1 cellular context compared by ENCODE assay signal in the genomic region with DNA sequence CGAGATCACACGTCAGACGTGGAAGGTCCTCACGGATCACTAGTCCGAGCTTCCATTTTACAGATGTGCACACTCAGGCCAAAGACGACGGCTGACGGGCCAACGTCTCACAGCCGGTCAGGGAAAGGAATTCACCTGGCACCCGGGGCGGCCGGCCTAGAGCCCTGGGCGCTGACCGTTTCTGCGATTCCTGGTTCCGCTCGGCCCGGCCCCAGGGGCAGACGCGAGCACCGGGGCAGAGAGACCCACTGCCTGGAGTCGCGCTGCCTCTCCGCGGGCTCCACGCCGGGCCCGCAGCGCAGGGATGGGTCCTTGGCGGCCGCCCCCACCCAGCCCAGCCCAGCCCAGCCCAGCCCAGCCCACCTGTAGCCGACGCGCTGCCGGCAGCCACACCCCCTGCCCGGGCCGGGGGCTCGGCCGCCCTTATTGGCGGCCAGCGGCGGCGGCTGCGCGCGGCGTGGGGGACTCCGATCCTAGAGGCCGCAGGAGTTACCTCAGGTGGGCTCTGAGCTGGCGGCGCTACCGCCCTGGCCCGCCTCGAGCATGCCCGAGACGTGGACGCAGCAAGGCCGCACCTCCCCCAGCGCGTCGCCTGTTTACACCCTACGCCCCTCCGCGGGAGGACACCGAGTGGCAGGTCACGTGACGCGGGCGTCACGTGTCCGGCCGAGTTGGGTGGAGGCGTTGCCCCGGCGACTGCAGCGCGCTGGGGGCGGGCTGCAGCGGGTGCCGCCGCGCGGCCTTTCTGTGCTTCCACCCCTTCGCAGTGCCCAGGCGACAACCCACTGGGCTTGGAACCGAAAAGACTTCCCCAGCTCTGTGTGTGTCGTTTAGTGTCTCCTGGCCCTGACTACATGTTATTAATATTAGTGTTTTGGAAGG.
TF ChIP-seq lines count a peak whose summit lies in the region.

No MANE protein-coding gene starts in this region.

TF ChIP-seq in K562, 482 proteins besides CTCF, POLR2A, EP300 and RAD21 (continued from another document and continues in another):
- TF ChIP-seq, protein P1, sequence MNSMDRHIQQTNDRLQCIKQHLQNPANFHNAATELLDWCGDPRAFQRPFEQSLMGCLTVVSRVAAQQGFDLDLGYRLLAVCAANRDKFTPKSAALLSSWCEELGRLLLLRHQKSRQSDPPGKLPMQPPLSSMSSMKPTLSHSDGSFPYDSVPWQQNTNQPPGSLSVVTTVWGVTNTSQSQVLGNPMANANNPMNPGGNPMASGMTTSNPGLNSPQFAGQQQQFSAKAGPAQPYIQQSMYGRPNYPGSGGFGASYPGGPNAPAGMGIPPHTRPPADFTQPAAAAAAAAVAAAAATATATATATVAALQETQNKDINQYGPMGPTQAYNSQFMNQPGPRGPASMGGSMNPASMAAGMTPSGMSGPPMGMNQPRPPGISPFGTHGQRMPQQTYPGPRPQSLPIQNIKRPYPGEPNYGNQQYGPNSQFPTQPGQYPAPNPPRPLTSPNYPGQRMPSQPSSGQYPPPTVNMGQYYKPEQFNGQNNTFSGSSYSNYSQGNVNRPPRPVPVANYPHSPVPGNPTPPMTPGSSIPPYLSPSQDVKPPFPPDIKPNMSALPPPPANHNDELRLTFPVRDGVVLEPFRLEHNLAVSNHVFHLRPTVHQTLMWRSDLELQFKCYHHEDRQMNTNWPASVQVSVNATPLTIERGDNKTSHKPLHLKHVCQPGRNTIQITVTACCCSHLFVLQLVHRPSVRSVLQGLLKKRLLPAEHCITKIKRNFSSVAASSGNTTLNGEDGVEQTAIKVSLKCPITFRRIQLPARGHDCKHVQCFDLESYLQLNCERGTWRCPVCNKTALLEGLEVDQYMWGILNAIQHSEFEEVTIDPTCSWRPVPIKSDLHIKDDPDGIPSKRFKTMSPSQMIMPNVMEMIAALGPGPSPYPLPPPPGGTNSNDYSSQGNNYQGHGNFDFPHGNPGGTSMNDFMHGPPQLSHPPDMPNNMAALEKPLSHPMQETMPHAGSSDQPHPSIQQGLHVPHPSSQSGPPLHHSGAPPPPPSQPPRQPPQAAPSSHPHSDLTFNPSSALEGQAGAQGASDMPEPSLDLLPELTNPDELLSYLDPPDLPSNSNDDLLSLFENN (IDR thresholded peaks at IDR 0.05; ENCODE audit: low read depth in 2 of 2, low read length in 2 of 2): peak in 1 of 2 experiments; percentile 46; a peak in 1 of 4 replicates
- TF ChIP-seq ZC3H8 (IDR thresholded peaks at IDR 0.05) (no peak), SRSF7 (optimal IDR thresholded peaks at IDR 0.05; ENCODE audit: low read depth, low read length) (no peak), HEY1 (CRISPR knock-in tag; IDR thresholded peaks at IDR 0.05; ENCODE audit: borderline replicate concordance) (0 out of 2 replicates have a peak, but pooled peaks have one; percentile 40), MEF2A (IDR thresholded peaks at IDR 0.05; ENCODE audit: control insufficient read depth, low read depth, low read length) (0 out of 2 replicates have a peak, but pooled peaks have one; percentile 79), TAF15 (IDR thresholded peaks at IDR 0.05; ENCODE audit: low read depth, low read length) (no peak), ZKSCAN8 (CRISPR knock-in tag; IDR thresholded peaks at IDR 0.05) (peak; percentile 82; the same call in 1 of the 2 replicates), ESRRB (CRISPR knock-in tag; IDR thresholded peaks at IDR 0.05; ENCODE audit: borderline replicate concordance) (no peak), ZNF644 (tag; IDR thresholded peaks at IDR 0.05; ENCODE audit: low read depth) (peak; percentile 47; the same call in 1 of the 2 replicates), ZZZ3 (IDR thresholded peaks at IDR 0.05) (no peak), ZC3H4 (CRISPR knock-in tag; IDR thresholded peaks at IDR 0.05; ENCODE audit: borderline replicate concordance) (no peak), CHD2 (IDR thresholded peaks at IDR 0.05; ENCODE audit: low read depth, low read length) (peak; percentile 51; the same call in 1 of the 2 replicates), RUNX1 (IDR thresholded peaks at IDR 0.05; ENCODE audit: low read depth) (no peak), ZNF57 (CRISPR knock-in tag; IDR thresholded peaks at IDR 0.05) (no peak), MAFK (IDR thresholded peaks at IDR 0.05; ENCODE audit: low read length) (peak; percentile 29; the same call in 1 of the 2 replicates), SIRT6 (IDR thresholded peaks at IDR 0.05; ENCODE audit: low read depth, low read length) (no peak), NONO (IDR thresholded peaks at IDR 0.05; ENCODE audit: low read depth in 2 of 2, low read length in 1 of 2) (peak in 1 of 2 experiments; percentile 80; a peak in 2 of 4 replicates), CEBPB (tag; IDR thresholded peaks at IDR 0.05) (no peak), CHD4 (IDR thresholded peaks at IDR 0.05; ENCODE audit: insufficient read depth, insufficient replicate concordance, low read depth, low read length, poor library complexity, severe bottlenecking) (no peak), STAT5B (CRISPR knock-in tag; IDR thresholded peaks at IDR 0.05) (no peak), PHB2 (IDR thresholded peaks at IDR 0.05; ENCODE audit: low read depth) (no peak), ASH1L (IDR thresholded peaks at IDR 0.05; ENCODE audit: borderline replicate concordance, low read depth, partially characterized antibody) (no peak), SAFB2 (IDR thresholded peaks at IDR 0.05; ENCODE audit: borderline replicate concordance, low read depth, low read length, severe bottlenecking) (no peak), ZNF785 (CRISPR knock-in tag; IDR thresholded peaks at IDR 0.05) (no peak), BHLHE40 (IDR thresholded peaks at IDR 0.05; ENCODE audit: low read length) (peak; percentile 98), CREBBP (IDR thresholded peaks at IDR 0.05; ENCODE audit: low read depth, low read length) (no peak), GTF2A2 (tag; IDR thresholded peaks at IDR 0.05) (no peak)
- TF ChIP-seq, protein P2, sequence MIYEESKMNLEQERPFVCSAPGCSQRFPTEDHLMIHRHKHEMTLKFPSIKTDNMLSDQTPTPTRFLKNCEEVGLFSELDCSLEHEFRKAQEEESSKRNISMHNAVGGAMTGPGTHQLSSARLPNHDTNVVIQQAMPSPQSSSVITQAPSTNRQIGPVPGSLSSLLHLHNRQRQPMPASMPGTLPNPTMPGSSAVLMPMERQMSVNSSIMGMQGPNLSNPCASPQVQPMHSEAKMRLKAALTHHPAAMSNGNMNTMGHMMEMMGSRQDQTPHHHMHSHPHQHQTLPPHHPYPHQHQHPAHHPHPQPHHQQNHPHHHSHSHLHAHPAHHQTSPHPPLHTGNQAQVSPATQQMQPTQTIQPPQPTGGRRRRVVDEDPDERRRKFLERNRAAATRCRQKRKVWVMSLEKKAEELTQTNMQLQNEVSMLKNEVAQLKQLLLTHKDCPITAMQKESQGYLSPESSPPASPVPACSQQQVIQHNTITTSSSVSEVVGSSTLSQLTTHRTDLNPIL (CRISPR knock-in tag; IDR thresholded peaks at IDR 0.05): no peak
- TF ChIP-seq, protein P3, sequence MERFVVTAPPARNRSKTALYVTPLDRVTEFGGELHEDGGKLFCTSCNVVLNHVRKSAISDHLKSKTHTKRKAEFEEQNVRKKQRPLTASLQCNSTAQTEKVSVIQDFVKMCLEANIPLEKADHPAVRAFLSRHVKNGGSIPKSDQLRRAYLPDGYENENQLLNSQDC (CRISPR knock-in tag; IDR thresholded peaks at IDR 0.05): no peak
- TF ChIP-seq, protein P4, sequence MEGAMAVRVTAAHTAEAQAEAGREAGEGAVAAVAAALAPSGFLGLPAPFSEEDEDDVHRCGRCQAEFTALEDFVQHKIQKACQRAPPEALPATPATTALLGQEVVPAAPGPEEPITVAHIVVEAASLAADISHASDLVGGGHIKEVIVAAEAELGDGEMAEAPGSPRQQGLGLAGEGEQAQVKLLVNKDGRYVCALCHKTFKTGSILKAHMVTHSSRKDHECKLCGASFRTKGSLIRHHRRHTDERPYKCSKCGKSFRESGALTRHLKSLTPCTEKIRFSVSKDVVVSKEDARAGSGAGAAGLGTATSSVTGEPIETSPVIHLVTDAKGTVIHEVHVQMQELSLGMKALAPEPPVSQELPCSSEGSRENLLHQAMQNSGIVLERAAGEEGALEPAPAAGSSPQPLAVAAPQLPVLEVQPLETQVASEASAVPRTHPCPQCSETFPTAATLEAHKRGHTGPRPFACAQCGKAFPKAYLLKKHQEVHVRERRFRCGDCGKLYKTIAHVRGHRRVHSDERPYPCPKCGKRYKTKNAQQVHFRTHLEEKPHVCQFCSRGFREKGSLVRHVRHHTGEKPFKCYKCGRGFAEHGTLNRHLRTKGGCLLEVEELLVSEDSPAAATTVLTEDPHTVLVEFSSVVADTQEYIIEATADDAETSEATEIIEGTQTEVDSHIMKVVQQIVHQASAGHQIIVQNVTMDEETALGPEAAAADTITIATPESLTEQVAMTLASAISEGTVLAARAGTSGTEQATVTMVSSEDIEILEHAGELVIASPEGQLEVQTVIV (CRISPR knock-in tag; IDR thresholded peaks at IDR 0.05; ENCODE audit: borderline replicate concordance): no peak
- TF ChIP-seq, protein P5, sequence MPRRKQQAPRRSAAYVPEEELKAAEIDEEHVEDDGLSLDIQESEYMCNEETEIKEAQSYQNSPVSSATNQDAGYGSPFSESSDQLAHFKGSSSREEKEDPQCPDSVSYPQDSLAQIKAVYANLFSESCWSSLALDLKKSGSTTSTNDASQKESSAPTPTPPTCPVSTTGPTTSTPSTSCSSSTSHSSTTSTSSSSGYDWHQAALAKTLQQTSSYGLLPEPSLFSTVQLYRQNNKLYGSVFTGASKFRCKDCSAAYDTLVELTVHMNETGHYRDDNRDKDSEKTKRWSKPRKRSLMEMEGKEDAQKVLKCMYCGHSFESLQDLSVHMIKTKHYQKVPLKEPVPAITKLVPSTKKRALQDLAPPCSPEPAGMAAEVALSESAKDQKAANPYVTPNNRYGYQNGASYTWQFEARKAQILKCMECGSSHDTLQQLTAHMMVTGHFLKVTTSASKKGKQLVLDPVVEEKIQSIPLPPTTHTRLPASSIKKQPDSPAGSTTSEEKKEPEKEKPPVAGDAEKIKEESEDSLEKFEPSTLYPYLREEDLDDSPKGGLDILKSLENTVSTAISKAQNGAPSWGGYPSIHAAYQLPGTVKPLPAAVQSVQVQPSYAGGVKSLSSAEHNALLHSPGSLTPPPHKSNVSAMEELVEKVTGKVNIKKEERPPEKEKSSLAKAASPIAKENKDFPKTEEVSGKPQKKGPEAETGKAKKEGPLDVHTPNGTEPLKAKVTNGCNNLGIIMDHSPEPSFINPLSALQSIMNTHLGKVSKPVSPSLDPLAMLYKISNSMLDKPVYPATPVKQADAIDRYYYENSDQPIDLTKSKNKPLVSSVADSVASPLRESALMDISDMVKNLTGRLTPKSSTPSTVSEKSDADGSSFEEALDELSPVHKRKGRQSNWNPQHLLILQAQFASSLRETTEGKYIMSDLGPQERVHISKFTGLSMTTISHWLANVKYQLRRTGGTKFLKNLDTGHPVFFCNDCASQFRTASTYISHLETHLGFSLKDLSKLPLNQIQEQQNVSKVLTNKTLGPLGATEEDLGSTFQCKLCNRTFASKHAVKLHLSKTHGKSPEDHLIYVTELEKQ (CRISPR knock-in tag; IDR thresholded peaks at IDR 0.05): peak; percentile 63; the same call in 1 of the 2 replicates
- TF ChIP-seq, protein P6, sequence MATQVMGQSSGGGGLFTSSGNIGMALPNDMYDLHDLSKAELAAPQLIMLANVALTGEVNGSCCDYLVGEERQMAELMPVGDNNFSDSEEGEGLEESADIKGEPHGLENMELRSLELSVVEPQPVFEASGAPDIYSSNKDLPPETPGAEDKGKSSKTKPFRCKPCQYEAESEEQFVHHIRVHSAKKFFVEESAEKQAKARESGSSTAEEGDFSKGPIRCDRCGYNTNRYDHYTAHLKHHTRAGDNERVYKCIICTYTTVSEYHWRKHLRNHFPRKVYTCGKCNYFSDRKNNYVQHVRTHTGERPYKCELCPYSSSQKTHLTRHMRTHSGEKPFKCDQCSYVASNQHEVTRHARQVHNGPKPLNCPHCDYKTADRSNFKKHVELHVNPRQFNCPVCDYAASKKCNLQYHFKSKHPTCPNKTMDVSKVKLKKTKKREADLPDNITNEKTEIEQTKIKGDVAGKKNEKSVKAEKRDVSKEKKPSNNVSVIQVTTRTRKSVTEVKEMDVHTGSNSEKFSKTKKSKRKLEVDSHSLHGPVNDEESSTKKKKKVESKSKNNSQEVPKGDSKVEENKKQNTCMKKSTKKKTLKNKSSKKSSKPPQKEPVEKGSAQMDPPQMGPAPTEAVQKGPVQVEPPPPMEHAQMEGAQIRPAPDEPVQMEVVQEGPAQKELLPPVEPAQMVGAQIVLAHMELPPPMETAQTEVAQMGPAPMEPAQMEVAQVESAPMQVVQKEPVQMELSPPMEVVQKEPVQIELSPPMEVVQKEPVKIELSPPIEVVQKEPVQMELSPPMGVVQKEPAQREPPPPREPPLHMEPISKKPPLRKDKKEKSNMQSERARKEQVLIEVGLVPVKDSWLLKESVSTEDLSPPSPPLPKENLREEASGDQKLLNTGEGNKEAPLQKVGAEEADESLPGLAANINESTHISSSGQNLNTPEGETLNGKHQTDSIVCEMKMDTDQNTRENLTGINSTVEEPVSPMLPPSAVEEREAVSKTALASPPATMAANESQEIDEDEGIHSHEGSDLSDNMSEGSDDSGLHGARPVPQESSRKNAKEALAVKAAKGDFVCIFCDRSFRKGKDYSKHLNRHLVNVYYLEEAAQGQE (CRISPR knock-in tag; IDR thresholded peaks at IDR 0.05; ENCODE audit: low read depth): peak; percentile 84
- TF ChIP-seq, protein P7, sequence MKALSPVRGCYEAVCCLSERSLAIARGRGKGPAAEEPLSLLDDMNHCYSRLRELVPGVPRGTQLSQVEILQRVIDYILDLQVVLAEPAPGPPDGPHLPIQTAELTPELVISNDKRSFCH (CRISPR knock-in tag; IDR thresholded peaks at IDR 0.05): no peak
- TF ChIP-seq, protein P7 (tag; IDR thresholded peaks at IDR 0.05): 0 out of 2 replicates have a peak, but pooled peaks have one; percentile 66
